Comparison of ENCODE assay signal across 10 cellular contexts in genomic region chr1:209899948-209900347, GRCh38. TPM values are rescaled to one million over a fixed set of nuclear protein-coding genes. Genes with fewer than 3 reads are reported as not detected.
DNase-seq lines count a peak whose midpoint lies in the region; ATAC-seq, FAIRE-seq and TF ChIP-seq lines count a peak whose summit lies in the region.
"Had no signal": no experiment of that assay in that cellular context is flagged by ENCODE, and none has a peak within 500 bp of the region (broad histone marks: within the 10 kb centered on the region; RNA-seq: fewer than 3 reads in every experiment).

No MANE protein-coding gene starts in this region.

- DNase-seq in DMS 273 (lab: John Stamatoyannopoulos, UW; ENCODE audit: unreplicated experiment) (peak; percentile 69), DMS 273 treated with DMSO at 0.1 percent for 48 hours (lab: John Stamatoyannopoulos, UW) (no peak), OCI-M1 (lab: John Stamatoyannopoulos, UW) (peak; percentile 30), iPS DF 6.9 (ENCODE audit: low read depth, low spot score) (peak; percentile 57), stomach (no peak), EL (no peak), GM12891 (ENCODE audit: insufficient read length, low spot score) (no peak)
- DNase-seq: 8988T, left colon had no signal

- H3K27ac ChIP-seq in iPS DF 6.9 (ENCODE audit: low read length) (no peak overlapping the region), stomach (no peak overlapping the region)

- H3K9me3 ChIP-seq in iPS DF 6.9 (ENCODE audit: control insufficient read depth, insufficient read depth, low read length) (no peaks in the 10 kb centered on the region), stomach (no peaks in the 10 kb centered on the region)

- intact Hi-C loops in stomach (cut with DNase I; ENCODE audit: low total_unique reads), result no loop called here

- H3K4me3 ChIP-seq in iPS DF 6.9 (ENCODE audit: low read length) (no peak overlapping the region), stomach (no peak overlapping the region)

- no peak for TF ChIP-seq EP300 in stomach (IDR thresholded peaks at IDR 0.05)

- no CpG with 5 or more reads among the region's 3 CpGs for WGBS in iPS DF 6.9 (ENCODE audit: insufficient coverage, insufficient read length)
- 46 to 61% (median 55%) methylated on average over 3 of the region's 3 CpGs for WGBS in stomach, 5 donors

- no peak for FAIRE-seq in GM12891 (lab: Jason Lieb, UNC)

- H3K27me3 ChIP-seq in iPS DF 6.9 (ENCODE audit: control insufficient read depth, insufficient read depth, low read length) (no peaks in the 10 kb centered on the region), stomach (no peaks in the 10 kb centered on the region)

- no peak for TF ChIP-seq CTCF in stomach (IDR thresholded peaks at IDR 0.05)

- H3K36me3 ChIP-seq in iPS DF 6.9 (ENCODE audit: control insufficient read depth, insufficient read depth, low read length), result no peaks in the 10 kb centered on the region
- no peaks in the 10 kb centered on the region for H3K36me3 ChIP-seq in stomach

- H3K4me1 ChIP-seq in iPS DF 6.9 (ENCODE audit: control insufficient read depth, insufficient read depth, low read length) (no peaks in the 10 kb centered on the region), stomach (no peaks in the 10 kb centered on the region)

- TF ChIP-seq POLR2A in stomach (IDR thresholded peaks at IDR 0.05), result no peak
- no peak for TF ChIP-seq POLR2A in GM12891 (IDR thresholded peaks at IDR 0.05; ENCODE audit: low read depth, low read length)

- peak; percentile 44 for ATAC-seq in GM18867 (IDR thresholded peaks at IDR 0.05; ENCODE audit: unreplicated experiment)
- ATAC-seq: left colon had no signal

TF ChIP-seq in GM12891, 5 proteins besides CTCF, POLR2A, EP300 and RAD21:
- TF ChIP-seq POLR2AphosphoS5 (IDR thresholded peaks at IDR 0.05; ENCODE audit: low read depth, low read length) (no peak), SPI1 (IDR thresholded peaks at IDR 0.05; ENCODE audit: low read depth, low read length) (no peak), TAF1 (IDR thresholded peaks at IDR 0.05; ENCODE audit: low read depth, low read length) (no peak), POU2F2 (IDR thresholded peaks at IDR 0.05; ENCODE audit: low read depth, low read length) (no peak), PAX5 (IDR thresholded peaks at IDR 0.05; ENCODE audit: insufficient read depth, low read length, severe bottlenecking) (no peak)
TF ChIP-seq in GM12891: peak in this region for 0.

RNA-seq across cellular contexts. Expression of gene SYT14, which starts 38.1 kb away (rescaled TPM):
- total RNA-seq in stomach, result 1 to 10 TPM in 1 of 5 donors, under 1 TPM in 1, not detected in 3; 0.14 to 1.1 TPM
- polyA plus RNA-seq in stomach, result under 1 TPM in 2 of 3 donors, not detected in 1; 0.03 to 0.06 TPM
- polyA plus RNA-seq in GM12891 (2012; ENCODE audit: low read depth, missing spikeins), result not detected

Comparison
In these comparisons a context has a peak if more than half of its experiments do, and no peak if none do; other contexts are left out.
1. DNase-seq: peak in DMS 273 (single experiment), OCI-M1 (single experiment) and iPS DF 6.9 (single experiment); none in DMS 273 treated with DMSO at 0.1 percent for 48 hours (single experiment), stomach (single experiment), EL (single experiment) and GM12891 (single experiment).